In the genomic region with DNA sequence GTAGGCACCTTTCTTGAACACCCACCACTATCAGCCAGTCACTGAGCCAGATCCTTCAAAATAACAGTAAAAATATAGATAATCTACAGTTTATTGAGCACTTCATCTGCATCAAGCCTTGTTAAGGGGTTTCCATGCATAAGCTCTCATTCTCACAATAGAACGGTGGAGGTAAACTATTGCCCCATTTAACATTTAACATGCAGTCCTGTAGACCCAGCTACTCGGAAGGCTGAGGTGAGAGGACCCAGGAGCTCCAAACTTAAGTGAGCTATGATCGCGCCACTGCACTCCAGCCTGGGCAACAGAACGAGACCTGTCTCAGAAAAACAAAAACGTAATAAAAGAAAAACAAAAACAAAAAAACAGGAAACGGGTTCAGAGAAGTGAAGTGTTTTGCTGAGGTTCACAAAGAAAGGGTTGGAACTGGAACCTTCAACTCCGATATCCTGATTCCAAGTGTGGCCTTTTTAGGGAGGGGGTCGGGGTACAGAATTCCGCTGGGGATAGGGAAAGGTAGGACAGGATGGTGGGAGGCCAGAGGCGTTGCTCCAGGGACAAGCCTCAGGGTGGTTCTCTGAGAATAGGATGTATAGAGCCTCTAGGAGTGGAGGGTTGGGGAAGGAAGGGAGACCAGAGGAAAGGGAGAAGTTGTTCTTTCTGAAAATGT, we compare ENCODE assay signal across 8 cellular contexts. TPM values are rescaled to one million over a fixed set of nuclear protein-coding genes. Genes with fewer than 3 reads are reported as not detected.
A peak's percentile ranks its signal among the peaks of the same experiment; 100 is the strongest.
DNase-seq lines count a peak whose midpoint lies in the region; ATAC-seq and TF ChIP-seq lines count a peak whose summit lies in the region.

No MANE protein-coding gene starts in this region.

- no peak for TF ChIP-seq CTCF in HL-60 (IDR thresholded peaks at IDR 0.05; ENCODE audit: insufficient read depth, low read length)
- no peak for TF ChIP-seq CTCF in VCaP (conservative IDR thresholded peaks at IDR 0.05)
- TF ChIP-seq CTCF in smooth muscle cell (IDR thresholded peaks at IDR 0.05; ENCODE audit: borderline replicate concordance, insufficient read depth, poor library complexity, severe bottlenecking): peak; percentile 3

- peaks cover 8% of the 10 kb centered on the region for H3F3A ChIP-seq in smooth muscle cell (ENCODE audit: low read depth)

- H3K9ac ChIP-seq in smooth muscle cell (ENCODE audit: low read depth): peak overlapping the region; percentile 20

- ATAC-seq in HG02852 (IDR thresholded peaks at IDR 0.05; ENCODE audit: unreplicated experiment): no peak
- ATAC-seq in HG02973 (IDR thresholded peaks at IDR 0.05; ENCODE audit: unreplicated experiment): no peak
- ATAC-seq in esophagus mucosa: no peak

- no peaks in the 10 kb centered on the region for H3K9me3 ChIP-seq in smooth muscle cell (replicated peaks; ENCODE audit: low read depth)

- DNase-seq in HL-60 (ENCODE audit: low read depth in 1 of 2, low spot score in 1 of 2) (no peak), globus pallidus (ENCODE audit: low spot score) (peak; percentile 22), smooth muscle cell (lab: John Stamatoyannopoulos, UW; ENCODE audit: unreplicated experiment) (no peak), kidney glomerular epithelial cell (lab: John Stamatoyannopoulos, UW) (no peak)

- H4K20me1 ChIP-seq in smooth muscle cell (ENCODE audit: low read depth): no peaks in the 10 kb centered on the region

- H3K27ac ChIP-seq in HL-60 (replicated peaks) (peak overlapping the region; percentile 86), VCaP (peak overlapping the region; percentile 69), smooth muscle cell (ENCODE audit: low read depth) (peak overlapping the region; percentile 80)

- no peaks in the 10 kb centered on the region for H3K36me3 ChIP-seq in smooth muscle cell (ENCODE audit: low read depth)

- 73% methylated on average over 11 of the region's 11 CpGs for WGBS in smooth muscle cell (ENCODE audit: low lambda C conversion rate)

- H2AFZ ChIP-seq in smooth muscle cell (ENCODE audit: low read depth): peak overlapping the region; percentile 51

- peak overlapping the region; percentile 83 for H3K4me2 ChIP-seq in smooth muscle cell

- H3K27me3 ChIP-seq in HL-60 (ENCODE audit: insufficient read depth, poor library complexity, severe bottlenecking): no peaks in the 10 kb centered on the region
- H3K27me3 ChIP-seq in smooth muscle cell (ENCODE audit: low read depth): no peaks in the 10 kb centered on the region

- no peaks in the 10 kb centered on the region for H3K79me2 ChIP-seq in smooth muscle cell (ENCODE audit: low read depth)

- peaks cover 19% of the 10 kb centered on the region for H3K4me1 ChIP-seq in smooth muscle cell (ENCODE audit: low read depth)

- H3K4me3 ChIP-seq in HL-60 (replicated peaks; ENCODE audit: insufficient read depth, low read length): 0 out of 2 replicates have a peak overlapping the region, but pooled peaks have one; percentile 6
- peak overlapping the region; percentile 43 for H3K4me3 ChIP-seq in smooth muscle cell

RNA-seq across cellular contexts. Expression of a gene that starts 11.6 kb away (rescaled TPM):
- 28.8 and 30.8 TPM in 2 replicates for total RNA-seq in smooth muscle cell
- polyA plus RNA-seq in smooth muscle cell: 42.8 and 45.4 TPM in 2 replicates
- total RNA-seq in esophagus mucosa: 26.2 TPM

RNA-seq across cellular contexts. Expression of a gene that starts 11.8 kb away (rescaled TPM):
- total RNA-seq in smooth muscle cell (359 and 460 TPM in 2 replicates), esophagus mucosa (119 TPM)
- 547 and 550 TPM in 2 replicates for polyA plus RNA-seq in smooth muscle cell

RNA-seq across cellular contexts. Expression of a gene that starts 14.9 kb away (rescaled TPM):
- total RNA-seq in smooth muscle cell: 72.3 and 76.1 TPM in 2 replicates
- 105 and 114 TPM in 2 replicates for polyA plus RNA-seq in smooth muscle cell
- 45.8 TPM for total RNA-seq in esophagus mucosa
